Comparison of ENCODE assay signal across 20 cellular contexts in the genomic region with DNA sequence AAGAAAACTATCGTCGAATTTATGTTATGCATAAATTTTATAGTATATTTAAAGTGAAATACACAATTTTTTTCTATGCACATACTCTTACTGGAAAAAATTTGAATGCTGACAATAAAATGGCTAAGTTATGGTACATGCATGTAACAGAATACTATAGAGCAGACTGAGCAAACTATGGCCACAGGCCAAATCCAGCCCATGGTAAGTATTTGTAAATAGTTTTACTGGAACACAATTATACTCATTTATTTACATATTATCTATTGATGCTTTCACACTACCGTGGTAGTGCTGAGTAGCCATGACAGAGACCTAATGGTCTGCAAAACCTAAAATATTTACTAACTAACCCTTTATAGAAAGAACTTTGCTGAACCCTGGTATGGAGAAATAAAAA.
"Had no signal": no experiment of that assay in that cellular context is flagged by ENCODE, and none has a peak within 500 bp of the region (broad histone marks: within the 10 kb centered on the region; RNA-seq: fewer than 3 reads in every experiment).

No MANE protein-coding gene starts in this region.

- FAIRE-seq: kidney, pancreas, small intestine had no signal

- DNase-seq: effector memory CD8-positive, alpha-beta T cell; foreskin melanocyte; head of caudate nucleus; kidney; left cardiac atrium; left ventricle myocardium inferior; lower lobe of right lung; occipital lobe; pancreas; right cardiac atrium; small intestine; stimulated activated CD4-positive, alpha-beta T cell treated with anti-CD3 and anti-CD28 coated beads, Interleukin-12 subunit alpha, Interleukin-12 subunit beta, amount 100 ng/mL, for 4 hours; stimulated activated naive CD4-positive, alpha-beta T cell treated with Interleukin-2 at 50 U/mL for 16 hours; trophoblast cell had no signal

- H3K4me3 Mint-ChIP-seq: dendritic cell treated with granulocyte-macrophage colony-stimulating factor and Interleukin-4, amounts not matched to agents 40 ng/mL and 50 ng/mL, for 4 days; effector memory CD8-positive, alpha-beta T cell; memory B cell; mesothelial cell of epicardium; nephron had no signal

- H3K27ac Mint-ChIP-seq: dendritic cell treated with granulocyte-macrophage colony-stimulating factor and Interleukin-4, amounts not matched to agents 40 ng/mL and 50 ng/mL, for 4 days; effector memory CD8-positive, alpha-beta T cell; mesothelial cell of epicardium; nephron; progenitor cell of endocrine pancreas had no signal

- ATAC-seq: effector memory CD8-positive, alpha-beta T cell; left cardiac atrium; lower lobe of right lung; pancreas; right cardiac atrium had no signal

- H3K27me3 Mint-ChIP-seq: dendritic cell treated with granulocyte-macrophage colony-stimulating factor and Interleukin-4, amounts not matched to agents 40 ng/mL and 50 ng/mL, for 4 days; effector memory CD8-positive, alpha-beta T cell; memory B cell; progenitor cell of endocrine pancreas had no signal

- H3K9me3 Mint-ChIP-seq: dendritic cell treated with granulocyte-macrophage colony-stimulating factor and Interleukin-4, amounts not matched to agents 40 ng/mL and 50 ng/mL, for 4 days; effector memory CD8-positive, alpha-beta T cell; memory B cell had no signal

- H3K4me1 Mint-ChIP-seq: nephron had no signal

- H3K4me3 ChIP-seq: hepatocyte, left ventricle myocardium inferior, lower lobe of right lung, pancreas had no signal
